ENCODE assay signal across 14 cellular contexts in genomic region chr11:44936951-44937543, GRCh38. TPM values are rescaled to one million over a fixed set of nuclear protein-coding genes. Genes with fewer than 3 reads are reported as not detected.
DNase-seq lines count a peak whose midpoint lies in the region; ATAC-seq, FAIRE-seq and TF ChIP-seq lines count a peak whose summit lies in the region.
"Had no signal": no experiment of that assay in that cellular context is flagged by ENCODE, and none has a peak within 500 bp of the region (broad histone marks: within the 10 kb centered on the region; RNA-seq: fewer than 3 reads in every experiment).

No MANE protein-coding gene starts in this region.

- H3K27me3 ChIP-seq in WERI-Rb-1 (ENCODE audit: insufficient read depth, low read depth, severe bottlenecking) (no peaks in the 10 kb centered on the region), lower lobe of right lung (ENCODE audit: low read depth) (no peaks in the 10 kb centered on the region), small intestine (ENCODE audit: control insufficient read depth in 2 of 2, insufficient read depth in 2 of 2, low read length in 2 of 2) (no peaks in the 10 kb centered on the region)
- H3K27me3 ChIP-seq: ascending aorta, cardiac muscle cell, heart right ventricle had no signal

- no peak for ATAC-seq in lower lobe of right lung

- no peak for TF ChIP-seq POLR2A in erythroblast (IDR thresholded peaks at IDR 0.05; ENCODE audit: low read length)

- H3K4me3 ChIP-seq in WERI-Rb-1 (ENCODE audit: low read depth, low read length) (no peak overlapping the region), lower lobe of right lung (no peak overlapping the region), small intestine (ENCODE audit: low read depth in 1 of 2, low read length in 2 of 2) (no peak overlapping the region)
- H3K4me3 ChIP-seq: ascending aorta, cardiac muscle cell, coronary artery, heart right ventricle, SK-N-MC had no signal

- TF ChIP-seq CTCF in WERI-Rb-1 (IDR thresholded peaks at IDR 0.05; ENCODE audit: low read depth, low read length), result no peak
- no peak for TF ChIP-seq CTCF in lower lobe of right lung (IDR thresholded peaks at IDR 0.05)

- H3K36me3 ChIP-seq in WERI-Rb-1 (peaks cover 70% of the 10 kb centered on the region), lower lobe of right lung (peaks cover 41% of the 10 kb centered on the region), small intestine (ENCODE audit: control insufficient read depth in 2 of 2, insufficient read depth in 2 of 2, low read length in 2 of 2) (no peaks in the 10 kb centered on the region)
- H3K36me3 ChIP-seq: cardiac muscle cell had no signal

- intact Hi-C loops in lower lobe of right lung (cut with DNase I), result loop anchor here (5.0 kb wide), 1 partner anchor 165 kb away; no protein-coding TSS in a partner anchor

- 79 to 82% (median 80%) methylated on average over 12 of the region's 12 CpGs for WGBS in small intestine, 3 donors

- H3K4me1 ChIP-seq in lower lobe of right lung (peaks cover 15% of the 10 kb centered on the region), small intestine (ENCODE audit: control insufficient read depth in 2 of 2, insufficient read depth in 1 of 2, low read depth in 1 of 2, low read length in 1 of 2) (no peaks in the 10 kb centered on the region)
- H3K4me1 ChIP-seq: ascending aorta had no signal

- no peak for FAIRE-seq in small intestine (lab: Jason Lieb, UNC)

- peak; percentile 32 for DNase-seq in NCI-H1436 (lab: John Stamatoyannopoulos, UW)
- no peak for DNase-seq in NCI-H1436 treated with DMSO at 0.1 percent for 48 hours (lab: John Stamatoyannopoulos, UW)
- peak; percentile 91 for DNase-seq in NCI-H2171 (lab: John Stamatoyannopoulos, UW)
- peak; percentile 60 for DNase-seq in WERI-Rb-1
- no peak for DNase-seq in lower lobe of right lung
- DNase-seq in small intestine, result no peak
- no peak for DNase-seq in H4 (ENCODE audit: low spot score)
- DNase-seq in erythroblast (lab: John Stamatoyannopoulos, UW), result no peak

- H3K27ac ChIP-seq in WERI-Rb-1 (peak overlapping the region; percentile 50), lower lobe of right lung (no peak overlapping the region), small intestine (ENCODE audit: low read depth in 1 of 2, low read length in 1 of 2) (no peak overlapping the region)
- H3K27ac ChIP-seq: ascending aorta, cardiac muscle cell, coronary artery, KMS-11, SK-N-MC had no signal

- H3K9me3 ChIP-seq in WERI-Rb-1 (ENCODE audit: severe bottlenecking), result no peaks in the 10 kb centered on the region
- no peaks in the 10 kb centered on the region for H3K9me3 ChIP-seq in lower lobe of right lung
- H3K9me3 ChIP-seq in small intestine (ENCODE audit: control insufficient read depth, low read depth), result no peaks in the 10 kb centered on the region
- H3K9me3 ChIP-seq: ascending aorta, heart right ventricle had no signal

RNA-seq across cellular contexts. Expression of gene TP53I11, which starts 13.6 kb away (rescaled TPM):
- 103 TPM for total RNA-seq in lower lobe of right lung
- polyA plus RNA-seq in small intestine, result 100 to 1,000 TPM in 1 of 3 donors, 10 to 100 TPM in 1, 1 to 10 TPM in 1; 6.8 to 105 (median 11.2) TPM
- total RNA-seq in H4 (2014; rRNA removed; shearing (Covaris generic)), result 10.4 and 13.5 TPM in 2 replicates

Comparison
In these comparisons a context has a peak if more than half of its experiments do, and no peak if none do; other contexts are left out.
1. DNase-seq: peak in NCI-H1436 (single experiment), NCI-H2171 (single experiment) and WERI-Rb-1 (single experiment); none in NCI-H1436 treated with DMSO at 0.1 percent for 48 hours (single experiment), lower lobe of right lung (single experiment), small intestine (single experiment), H4 (single experiment) and erythroblast (0 of 2).